Comparison of ENCODE assay signal across 9 cellular contexts in the genomic region with DNA sequence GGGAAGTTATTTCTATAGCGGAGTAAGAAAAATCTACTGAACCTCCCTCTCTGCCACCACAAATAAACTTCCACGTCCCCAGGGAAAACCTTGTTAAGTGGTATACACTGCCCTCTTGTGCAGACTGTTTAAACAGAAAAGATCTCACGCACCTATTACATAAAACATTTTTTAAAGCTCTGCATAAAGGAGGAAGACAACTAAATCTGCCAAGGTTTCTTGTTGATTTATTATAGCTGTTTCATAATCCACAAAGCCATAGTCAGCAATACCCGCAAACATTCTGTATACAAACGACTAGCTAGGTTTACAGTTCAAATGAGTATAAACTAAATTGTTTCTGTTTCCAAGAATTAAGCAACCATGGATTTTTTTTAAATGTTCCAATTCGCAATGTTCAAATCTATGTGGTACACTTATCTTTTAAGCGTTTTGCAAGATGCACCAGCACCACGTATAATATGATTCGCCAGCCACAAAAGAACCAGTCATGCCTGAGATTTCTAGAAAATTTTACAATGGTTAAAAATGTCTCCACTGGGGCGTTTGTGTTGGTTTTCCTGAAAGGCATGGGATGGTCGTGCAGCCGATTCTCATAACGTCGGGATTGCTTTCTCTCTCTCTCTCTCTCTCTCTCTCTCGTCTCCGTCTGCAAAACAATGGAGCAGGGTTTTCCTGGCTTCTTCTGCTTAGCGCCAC.
DNase-seq lines count a peak whose midpoint lies in the region; ATAC-seq, FAIRE-seq and TF ChIP-seq lines count a peak whose summit lies in the region.
"Had no signal": no experiment of that assay in that cellular context is flagged by ENCODE, and none has a peak within 500 bp of the region (broad histone marks: within the 10 kb centered on the region; RNA-seq: fewer than 3 reads in every experiment).

No MANE protein-coding gene starts in this region.

- no peak overlapping the region for H3K4me3 Mint-ChIP-seq in activated CD4-positive, alpha-beta memory T cell treated with anti-CD3 and anti-CD28 coated beads for 36 hours

- H3K27me3 Mint-ChIP-seq in activated CD4-positive, alpha-beta memory T cell treated with anti-CD3 and anti-CD28 coated beads for 36 hours: peaks cover 4% of the 10 kb centered on the region

- CTCF ChIA-PET in activated CD4-positive, alpha-beta memory T cell treated with anti-CD3 and anti-CD28 coated beads for 36 hours (lab: Charles Lee): no interaction called here

- WGBS in thyroid gland, 2 donors: 12 to 28% methylated on average over 17 of the region's 17 CpGs

- TF ChIP-seq CTCF in thyroid gland (IDR thresholded peaks at IDR 0.05): peak in 4 of 6 experiments; percentile 22 to 60 (median 48)

- TF ChIP-seq POLR2A in thyroid gland (IDR thresholded peaks at IDR 0.05): no peak

- POLR2A ChIA-PET in activated CD4-positive, alpha-beta memory T cell treated with anti-CD3 and anti-CD28 coated beads for 36 hours (lab: Charles Lee): no interaction called here

- peaks cover 2% of the 10 kb centered on the region for H3K9me3 Mint-ChIP-seq in activated CD4-positive, alpha-beta memory T cell treated with anti-CD3 and anti-CD28 coated beads for 36 hours
- no peaks in the 10 kb centered on the region for H3K9me3 Mint-ChIP-seq in activated naive CD4-positive, alpha-beta T cell treated with anti-CD3 and anti-CD28 coated beads, Interleukin-2, amount 50 U/mL, for 72 hours

- H3K4me3 ChIP-seq in thyroid gland (replicated peaks in 1 of 3): no peak overlapping the region

- no peaks in the 10 kb centered on the region for H3K4me1 ChIP-seq in thyroid gland

- H3K4me1 Mint-ChIP-seq in activated CD4-positive, alpha-beta memory T cell treated with anti-CD3 and anti-CD28 coated beads for 36 hours (ENCODE audit: low read depth): no peaks in the 10 kb centered on the region

- H3K27me3 ChIP-seq in thyroid gland: no peaks in the 10 kb centered on the region

- no peaks in the 10 kb centered on the region for H3K36me3 Mint-ChIP-seq in activated CD4-positive, alpha-beta memory T cell treated with anti-CD3 and anti-CD28 coated beads for 36 hours
- H3K36me3 Mint-ChIP-seq in activated naive CD4-positive, alpha-beta T cell treated with anti-CD3 and anti-CD28 coated beads, Interleukin-2, amount 50 U/mL, for 72 hours: no peaks in the 10 kb centered on the region

- no peak overlapping the region for H3K27ac ChIP-seq in thyroid gland
- H3K27ac ChIP-seq: 22Rv1 had no signal

- DNase-seq in DMS79 treated with DMSO at 0.1 percent for 48 hours (lab: John Stamatoyannopoulos, UW) (peak; percentile 3), DMS79 (lab: John Stamatoyannopoulos, UW) (no peak), SK-N-DZ (ENCODE audit: low spot score) (peak; percentile 33), left cardiac atrium (no peak), thyroid gland (no peak), GM19239 (ENCODE audit: insufficient read length, low spot score) (no peak)
- no peak for DNase-seq in activated CD4-positive, alpha-beta memory T cell treated with anti-CD3 and anti-CD28 coated beads for 36 hours
- DNase-seq in activated naive CD4-positive, alpha-beta T cell treated with anti-CD3 and anti-CD28 coated beads, Interleukin-2, amount 50 U/mL, for 72 hours (ENCODE audit: low spot score in 2 of 2): no peak

- FAIRE-seq in GM19239 (lab: Jason Lieb, UNC): no peak

- H3K36me3 ChIP-seq in thyroid gland: no peaks in the 10 kb centered on the region

- intact Hi-C loops in left cardiac atrium (cut with DNase I): loop anchor here in 1 of 2 donors (10.0 kb wide), 1 partner anchor 304 kb away; no protein-coding TSS in a partner anchor
- intact Hi-C loops in thyroid gland (cut with DNase I): no loop called here
- intact Hi-C loops in activated CD4-positive, alpha-beta memory T cell treated with anti-CD3 and anti-CD28 coated beads for 36 hours (cut with micrococcal nuclease): no loop called here

- no peak overlapping the region for H3K27ac Mint-ChIP-seq in activated CD4-positive, alpha-beta memory T cell treated with anti-CD3 and anti-CD28 coated beads for 36 hours
- H3K27ac Mint-ChIP-seq in activated naive CD4-positive, alpha-beta T cell treated with anti-CD3 and anti-CD28 coated beads, Interleukin-2, amount 50 U/mL, for 72 hours: no peak overlapping the region

- peak; percentile 71 to 73 for ATAC-seq in left cardiac atrium
- no peak for ATAC-seq in activated naive CD4-positive, alpha-beta T cell treated with anti-CD3 and anti-CD28 coated beads, Interleukin-2, amount 50 U/mL, for 72 hours

- H3K9me3 ChIP-seq in thyroid gland: no peaks in the 10 kb centered on the region

Comparison
In these comparisons a context has a peak if more than half of its experiments do, and no peak if none do; other contexts are left out.
1. DNase-seq: peak in DMS79 treated with DMSO at 0.1 percent for 48 hours (single experiment) and SK-N-DZ (single experiment); none in DMS79 (single experiment), left cardiac atrium (single experiment), thyroid gland (0 of 2), activated CD4-positive, alpha-beta memory T cell treated with anti-CD3 and anti-CD28 coated beads for 36 hours (single experiment), activated naive CD4-positive, alpha-beta T cell treated with anti-CD3 and anti-CD28 coated beads, Interleukin-2, amount 50 U/mL, for 72 hours (0 of 2) and GM19239 (single experiment).
2. ATAC-seq: peak in left cardiac atrium (2 of 2); none in activated naive CD4-positive, alpha-beta T cell treated with anti-CD3 and anti-CD28 coated beads, Interleukin-2, amount 50 U/mL, for 72 hours (0 of 2).